Comparison of ENCODE assay signal across 26 cellular contexts in the genomic region with DNA sequence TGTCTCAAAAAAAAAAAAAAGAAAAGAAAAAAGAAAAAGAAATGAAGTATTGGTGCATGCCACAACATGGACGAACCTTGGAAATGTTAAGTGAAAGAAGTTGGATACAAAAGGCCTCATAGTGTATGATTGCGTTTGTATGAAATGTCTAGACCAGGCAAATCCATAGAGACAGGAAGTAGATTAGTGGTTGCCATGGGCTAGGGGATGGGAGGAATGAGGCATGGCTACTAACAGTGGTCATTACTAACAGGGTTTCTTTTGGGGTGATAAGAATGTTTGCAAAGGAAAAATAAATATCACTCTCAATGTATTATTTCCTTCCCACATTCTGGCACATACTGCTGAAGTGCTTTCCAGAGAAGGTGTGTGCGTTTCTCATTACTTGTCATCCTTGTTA. TPM values are rescaled to one million over a fixed set of nuclear protein-coding genes. Genes with fewer than 3 reads are reported as not detected.
DNase-seq lines count a peak whose midpoint lies in the region; ATAC-seq, FAIRE-seq and TF ChIP-seq lines count a peak whose summit lies in the region.
"Had no signal": no experiment of that assay in that cellular context is flagged by ENCODE, and none has a peak within 500 bp of the region (broad histone marks: within the 10 kb centered on the region; RNA-seq: fewer than 3 reads in every experiment).

No MANE protein-coding gene starts in this region.

- in situ Hi-C loops in ACHN (cut with HindIII; ENCODE audit: low pct_ligation_motif_present, low pct_unique_long_range_greater_than_20kb, low sequenced_read_pairs): no loop called here

- no peaks in the 10 kb centered on the region for H3K27me3 Mint-ChIP-seq in memory B cell
- peaks cover 0 to 2% of the 10 kb centered on the region in 2 donors for H3K27me3 Mint-ChIP-seq in effector memory CD8-positive, alpha-beta T cell

- H3K4me3 ChIP-seq in AG10803 (ENCODE audit: low read length) (no peak overlapping the region), MG63 (no peak overlapping the region), body of pancreas (no peak overlapping the region)
- H3K4me3 ChIP-seq: A549, dorsolateral prefrontal cortex, lower lobe of right lung, SK-N-MC, transverse colon had no signal

- ATAC-seq in body of pancreas: peak; percentile 41
- ATAC-seq in memory B cell (ENCODE audit: low read depth): no peak
- no peak for ATAC-seq in HG02973 (IDR thresholded peaks at IDR 0.05; ENCODE audit: unreplicated experiment)
- ATAC-seq in effector memory CD8-positive, alpha-beta T cell (replicated peaks): no peak
- ATAC-seq: A549, foreskin keratinocyte had no signal

- H3K27me3 ChIP-seq in MG63 (no peaks in the 10 kb centered on the region), body of pancreas (no peaks in the 10 kb centered on the region)
- H3K27me3 ChIP-seq: foreskin keratinocyte, transverse colon had no signal

- no peak for TF ChIP-seq POLR2A in body of pancreas (IDR thresholded peaks at IDR 0.05)
- TF ChIP-seq POLR2A in GM12892 (IDR thresholded peaks at IDR 0.05; ENCODE audit: low read depth, low read length): no peak

- no peak overlapping the region for H3K4me3 Mint-ChIP-seq in memory B cell
- H3K4me3 Mint-ChIP-seq in effector memory CD8-positive, alpha-beta T cell: no peak overlapping the region

- H3K9me3 Mint-ChIP-seq in memory B cell: no peaks in the 10 kb centered on the region
- peaks cover 0 to 2% of the 10 kb centered on the region in 2 donors for H3K9me3 Mint-ChIP-seq in effector memory CD8-positive, alpha-beta T cell

- H3K36me3 ChIP-seq in MG63: peaks cover 36% of the 10 kb centered on the region
- H3K36me3 ChIP-seq in body of pancreas (replicated peaks in 1 of 2; ENCODE audit: insufficient read depth in 1 of 2, low read depth in 2 of 2): no peaks in the 10 kb centered on the region
- H3K36me3 ChIP-seq: transverse colon had no signal

- H3K27ac ChIP-seq in body of pancreas: no peak overlapping the region
- H3K27ac ChIP-seq: A549, C4-2B, dorsolateral prefrontal cortex, foreskin keratinocyte, HL-60, lower lobe of right lung, SK-N-MC, transverse colon had no signal

- H3K27ac Mint-ChIP-seq in memory B cell: peak overlapping the region; percentile 2
- H3K27ac Mint-ChIP-seq in effector memory CD8-positive, alpha-beta T cell: no peak overlapping the region

- DNase-seq in AG10803 (ENCODE audit: low read depth) (peak; percentile 39), MG63 (peak; percentile 14), body of pancreas (no peak), memory B cell (ENCODE audit: low spot score in 2 of 2) (no peak), ACHN (no peak), GM12892 (ENCODE audit: insufficient read length) (no peak)
- DNase-seq in effector memory CD8-positive, alpha-beta T cell: no peak
- DNase-seq: activated CD4-positive, alpha-beta T cell treated with anti-CD3 and anti-CD28 coated beads, Interleukin-2, amount 50 U/mL, for 48 hours; activated CD4-positive, CD25-positive, alpha-beta regulatory T cell; activated effector memory CD4-positive, alpha-beta T cell treated with Interleukin-2 at 50 U/mL for 16 hours; dorsolateral prefrontal cortex; H7; islet precursor cell; lower lobe of right lung; MM.1S; NCI-H1436 treated with DMSO at 0.1 percent for 48 hours; NCI-H510A treated with DMSO at 0.1 percent for 48 hours; RPMI8226; stimulated activated CD4-positive, alpha-beta T cell treated with anti-CD3 and anti-CD28 coated beads, Interleukin-4, amount 100 ng/mL, for 24 hours; transverse colon had no signal

- peaks cover under 1% of the 10 kb centered on the region for H3K36me3 Mint-ChIP-seq in memory B cell
- H3K36me3 Mint-ChIP-seq in effector memory CD8-positive, alpha-beta T cell (ENCODE audit: insufficient read depth): peaks cover 5% of the 10 kb centered on the region

- WGBS in body of pancreas, 2 donors: 39 to 47% methylated on average over 3 of the region's 3 CpGs

- intact Hi-C loops in body of pancreas (cut with DNase I): no loop called here

- peaks cover 24% of the 10 kb centered on the region for H3K4me1 ChIP-seq in body of pancreas
- H3K4me1 ChIP-seq: foreskin keratinocyte had no signal

- TF ChIP-seq CTCF in AG10803 (conservative IDR thresholded peaks at IDR 0.05; ENCODE audit: low read length): no peak
- TF ChIP-seq CTCF in body of pancreas (IDR thresholded peaks at IDR 0.05): no peak

- peaks cover 37% of the 10 kb centered on the region for H3K4me1 Mint-ChIP-seq in memory B cell
- H3K4me1 Mint-ChIP-seq in effector memory CD8-positive, alpha-beta T cell (ENCODE audit: low read depth in 2 of 2): peaks cover 24 to 27% of the 10 kb centered on the region in 2 donors

- no peak for FAIRE-seq in GM12892 (lab: Jason Lieb, UNC)
- FAIRE-seq: A549 had no signal

- H3K9me3 ChIP-seq in MG63 (no peaks in the 10 kb centered on the region), body of pancreas (no peaks in the 10 kb centered on the region)
- H3K9me3 ChIP-seq: A549, lower lobe of right lung, transverse colon had no signal

RNA-seq across cellular contexts. Expression of gene UGCG, which starts 44.1 kb away (rescaled TPM):
- 35.9 and 48.5 TPM in 2 replicates for total RNA-seq in MG63 (2014; rRNA removed; shearing (Covaris generic); ENCODE audit: low replicate concordance)
- 10 to 100 TPM; 17.1 to 26.2 TPM for total RNA-seq in body of pancreas
- 50.8 TPM for polyA plus RNA-seq in GM12892 (2012; ENCODE audit: missing spikeins)

Comparison
In these comparisons a context has a peak if more than half of its experiments do, and no peak if none do; other contexts are left out.
1. DNase-seq: peak in AG10803 (single experiment) and MG63 (single experiment); none in body of pancreas (0 of 4), memory B cell (0 of 2), ACHN (single experiment), GM12892 (single experiment) and effector memory CD8-positive, alpha-beta T cell (0 of 3).